8 cellular contexts compared by ENCODE assay signal in the genomic region with DNA sequence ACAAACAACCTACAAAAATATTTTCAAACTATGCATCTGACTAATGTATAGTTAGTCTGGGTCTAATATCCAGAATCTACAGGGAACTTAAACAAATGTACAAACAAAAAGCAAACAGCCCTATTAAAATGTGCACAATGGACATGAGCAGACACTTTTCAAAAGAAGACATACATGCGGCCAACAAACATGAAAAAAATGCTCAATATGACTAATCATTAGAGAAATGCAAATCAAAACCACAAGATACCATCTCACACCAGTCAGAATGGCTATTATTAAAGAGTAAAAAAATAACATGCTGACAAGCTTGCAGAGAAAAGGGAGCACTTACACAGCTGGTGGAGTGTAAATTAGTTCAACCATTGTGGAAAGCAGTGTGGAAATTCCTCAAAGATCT. TPM values are rescaled to one million over a fixed set of nuclear protein-coding genes. Genes with fewer than 3 reads are reported as not detected.
DNase-seq lines count a peak whose midpoint lies in the region; ATAC-seq, FAIRE-seq and TF ChIP-seq lines count a peak whose summit lies in the region.
"Not testable (repeated sequence)": the region's sequence is repeated elsewhere in the genome, so short reads cannot be mapped to it uniquely, and the experiment has no call there.

No MANE protein-coding gene starts in this region.

- POLR2A ChIA-PET in PC-9 (lab: Charles Lee; ENCODE audit: unreplicated experiment): not testable (repeated sequence)

- BruUV-seq in PC-9 (replicated peaks; lab: Mats Ljungman, UMichigan): not testable (repeated sequence)

- not testable (repeated sequence) for H3F3A ChIP-seq in PC-9 (ENCODE audit: insufficient read depth, low read depth)

- H2AFZ ChIP-seq in PC-9: not testable (repeated sequence)

- not testable (repeated sequence) for H3K9me2 ChIP-seq in PC-9 (ENCODE audit: insufficient read depth)

- 0 out of 2 replicates have a peak overlapping the region, but pooled peaks have one; percentile 10 for H3K4me2 ChIP-seq in PC-9

- TF ChIP-seq CTCF in PC-9 (conservative IDR thresholded peaks at IDR 0.05); bronchial epithelial cell (IDR thresholded peaks at IDR 0.05; ENCODE audit: insufficient read depth, low read length, severe bottlenecking): not testable (repeated sequence)

- intact Hi-C loops in PC-9 (cut with micrococcal nuclease; ENCODE audit: unreplicated experiment): not testable (repeated sequence)

- H3K9me3 ChIP-seq in PC-9 (ENCODE audit: insufficient read depth, low read depth): not testable (repeated sequence)

- not testable (repeated sequence) for H3K79me2 ChIP-seq in PC-9 (ENCODE audit: low read depth)

- not testable (repeated sequence) for H3K36me3 ChIP-seq in PC-9 (ENCODE audit: low read depth); bronchial epithelial cell (ENCODE audit: control insufficient read depth, insufficient read depth, low read length)

- CTCF ChIA-PET in PC-9 (lab: Charles Lee): not testable (repeated sequence)

- ATAC-seq in GM18505 (IDR thresholded peaks at IDR 0.05; ENCODE audit: unreplicated experiment) (peak; percentile 72), GM19452 (IDR thresholded peaks at IDR 0.05; ENCODE audit: unreplicated experiment) (peak; percentile 61), HG02642 (IDR thresholded peaks at IDR 0.05; ENCODE audit: poor library complexity, unreplicated experiment) (peak; percentile 73), HG03378 (IDR thresholded peaks at IDR 0.05; ENCODE audit: unreplicated experiment) (peak; percentile 78)

- DNase-seq in A172 (ENCODE audit: low spot score) (peak; percentile 53), PC-9 (peak in 1 of 2 experiments; percentile 60), bronchial epithelial cell (ENCODE audit: low read depth) (peak; percentile 86), glomerular visceral epithelial cell (ENCODE audit: extremely low spot score) (peak; percentile 31)

- not testable (repeated sequence) for H3K27me3 ChIP-seq in PC-9 (ENCODE audit: insufficient read depth, low read depth); bronchial epithelial cell (ENCODE audit: control insufficient read depth, insufficient read depth, low read length)

- H4K20me1 ChIP-seq in PC-9 (ENCODE audit: insufficient read depth): not testable (repeated sequence)

- TF ChIP-seq POLR2A in GM18505 (IDR thresholded peaks at IDR 0.05; ENCODE audit: borderline replicate concordance, extremely low read depth, insufficient read depth, insufficient read length): not testable (repeated sequence)

- H3K27ac ChIP-seq in PC-9: peak overlapping the region; percentile 56

- not testable (repeated sequence) for FAIRE-seq in bronchial epithelial cell (lab: Jason Lieb, UNC)

- H3K4me3 ChIP-seq in PC-9; bronchial epithelial cell (ENCODE audit: low read depth, low read length): not testable (repeated sequence)

- peaks cover 24% of the 10 kb centered on the region for H3K4me1 ChIP-seq in PC-9 (replicated peaks; ENCODE audit: insufficient read depth)

RNA-seq across cellular contexts. Expression of a gene that starts 36.5 kb away (rescaled TPM):
- total RNA-seq in A172 (2014; rRNA removed; shearing (Covaris generic)): 12.5 and 14.6 TPM in 2 replicates
- total RNA-seq in PC-9 (2021) (16.1 and 16.7 TPM in 2 replicates), bronchial epithelial cell (2.1 and 4.5 TPM in 2 replicates)
